ENCODE assay signal across 8 cellular contexts in the genomic region with DNA sequence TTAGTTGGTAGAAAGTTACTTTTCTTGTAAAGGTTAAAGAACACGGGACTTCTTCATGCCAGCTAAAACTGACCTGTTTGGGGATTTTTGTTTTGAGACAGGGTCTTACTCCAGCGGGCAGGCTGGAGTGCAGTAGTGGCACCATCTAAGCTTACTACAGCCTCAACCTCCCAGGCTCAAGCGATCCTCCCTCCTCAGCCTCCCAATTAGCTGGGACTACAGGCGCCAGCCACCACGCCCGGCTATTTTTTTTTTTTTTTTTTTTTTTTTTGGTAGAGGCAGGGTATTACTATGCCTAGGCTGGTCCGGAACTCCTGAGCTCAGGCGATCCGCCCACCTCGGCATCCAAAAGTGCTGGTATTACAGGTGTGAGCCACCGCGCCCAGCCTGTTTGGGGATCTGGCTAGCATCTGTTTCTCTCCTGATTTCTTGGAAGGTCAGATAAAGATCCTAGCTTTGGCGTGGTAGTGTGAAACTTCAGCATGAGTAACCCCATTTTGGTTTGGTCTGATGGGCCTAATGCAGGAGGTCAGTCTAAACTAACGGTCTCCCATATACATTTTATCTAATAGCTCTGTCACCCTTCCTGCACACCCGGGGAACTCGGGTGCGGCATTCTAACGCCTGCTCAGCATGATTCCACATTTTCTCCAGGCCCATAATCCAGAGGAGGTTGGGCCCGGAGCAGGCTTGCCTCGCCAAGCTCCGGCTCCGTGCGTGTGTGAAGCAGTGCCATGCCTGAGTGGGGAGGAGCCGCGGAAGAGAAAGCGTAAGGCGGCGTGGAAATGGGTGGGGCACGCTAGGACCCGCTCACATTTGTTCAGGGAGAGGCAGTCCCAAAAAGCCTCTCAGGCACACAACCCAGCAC. TPM values are rescaled to one million over a fixed set of nuclear protein-coding genes. Genes with fewer than 3 reads are reported as not detected.
A peak's percentile ranks its signal among the peaks of the same experiment; 100 is the strongest.
DNase-seq lines count a peak whose midpoint lies in the region; ATAC-seq, FAIRE-seq and TF ChIP-seq lines count a peak whose summit lies in the region.

No MANE protein-coding gene starts in this region.

- H3K36me3 ChIP-seq in pancreas = peaks cover 0 to 10% (median 3%) of the 10 kb centered on the region in 3 donors
- H3K36me3 ChIP-seq in transverse colon = peaks cover 0 to 23% (median 10%) of the 10 kb centered on the region in 4 donors

- H3K27me3 Mint-ChIP-seq in activated naive CD4-positive, alpha-beta T cell treated with anti-CD3 and anti-CD28 coated beads, Interleukin-2, amount 10 ng/mL, durations not matched to agents 7 days and 5 days = peaks cover 4% of the 10 kb centered on the region

- no peaks in the 10 kb centered on the region for H3K9me3 Mint-ChIP-seq in activated naive CD4-positive, alpha-beta T cell treated with anti-CD3 and anti-CD28 coated beads, Interleukin-2, amount 10 ng/mL, durations not matched to agents 7 days and 5 days

- no peaks in the 10 kb centered on the region for H3K27me3 ChIP-seq in pancreas
- H3K27me3 ChIP-seq in transverse colon = no peaks in the 10 kb centered on the region

- CTCF ChIA-PET in activated naive CD4-positive, alpha-beta T cell treated with anti-CD3 and anti-CD28 coated beads, Interleukin-2, amount 10 ng/mL, durations not matched to agents 7 days and 5 days (lab: Charles Lee) = interaction anchor here (0.5 to 4.4 kb wide), 6 partner anchors 19 to 1276 kb away, joined by 3 to 34 read pairs (median 13); a partner anchor contains a TSS

- no peak for FAIRE-seq in pancreas (lab: Jason Lieb, UNC)

- H3K27ac ChIP-seq in pancreas (peak overlapping the region; percentile 97 to 99 (median 98)), transverse colon (peak overlapping the region; percentile 96 to 98 (median 97))

- 35 to 36% methylated on average over 30 of the region's 30 CpGs for WGBS in pancreas, 2 donors
- WGBS in transverse colon (ENCODE audit: low coverage in 1 of 2), 2 donors = 29 to 33% methylated on average over 3 to 30 of the region's 30 CpGs

- intact Hi-C loops in head of caudate nucleus (cut with DNase I) (loop anchor here (2.0 to 10.0 kb wide), 3 partner anchors 23 to 385 kb away; a partner anchor contains a TSS), pancreas (cut with DNase I) (no loop called here), transverse colon (cut with DNase I; ENCODE audit: low total_unique reads) (no loop called here)

- H3K4me3 Mint-ChIP-seq in activated naive CD4-positive, alpha-beta T cell treated with anti-CD3 and anti-CD28 coated beads, Interleukin-2, amount 10 ng/mL, durations not matched to agents 7 days and 5 days = peak overlapping the region; percentile 91

- TF ChIP-seq CTCF in pancreas (IDR thresholded peaks at IDR 0.05) (no peak), transverse colon (IDR thresholded peaks at IDR 0.05) (no peak)

- H3K4me1 Mint-ChIP-seq in activated naive CD4-positive, alpha-beta T cell treated with anti-CD3 and anti-CD28 coated beads, Interleukin-2, amount 10 ng/mL, durations not matched to agents 7 days and 5 days = peaks cover 38% of the 10 kb centered on the region

- H3K36me3 Mint-ChIP-seq in activated naive CD4-positive, alpha-beta T cell treated with anti-CD3 and anti-CD28 coated beads, Interleukin-2, amount 10 ng/mL, durations not matched to agents 7 days and 5 days = peaks cover 16% of the 10 kb centered on the region

- DNase-seq in COLO829 (ENCODE audit: low spot score) (peak; percentile 43), SHP77 (lab: John Stamatoyannopoulos, UW) (peak; percentile 29 to 32), head of caudate nucleus (peak; percentile 51 to 90 (median 78)), pancreas (peak; percentile 60 to 87 (median 73)), transverse colon (peak; percentile 81)
- DNase-seq in activated naive CD4-positive, alpha-beta T cell treated with anti-CD3 and anti-CD28 coated beads, Interleukin-2, amount 10 ng/mL, durations not matched to agents 7 days and 5 days = peak; percentile 88

- in situ Hi-C loops in transverse colon (cut with MboI; ENCODE audit: low pct_ligation_motif_present in 1 of 4, low pct_unique_long_range_greater_than_20kb in 1 of 4, low sequenced_read_pairs in 3 of 4) = no loop called here

- peak; percentile 34 for TF ChIP-seq POLR2A in transverse colon (IDR thresholded peaks at IDR 0.05)

- no peak for TF ChIP-seq EP300 in transverse colon (IDR thresholded peaks at IDR 0.05; ENCODE audit: low read depth)

- H3K4me3 ChIP-seq in pancreas (peak overlapping the region; percentile 66 to 99 (median 84)), transverse colon (peak overlapping the region; percentile 59 to 96 (median 82))

- peak overlapping the region; percentile 100 for H3K27ac Mint-ChIP-seq in activated naive CD4-positive, alpha-beta T cell treated with anti-CD3 and anti-CD28 coated beads, Interleukin-2, amount 10 ng/mL, durations not matched to agents 7 days and 5 days

- H3K4me1 ChIP-seq in pancreas = peaks cover 11 to 13% (median 11%) of the 10 kb centered on the region in 3 donors
- H3K4me1 ChIP-seq in transverse colon = peaks cover 10 to 34% (median 20%) of the 10 kb centered on the region in 4 donors

- peak; percentile 57 for ATAC-seq in GM19438 (IDR thresholded peaks at IDR 0.05; ENCODE audit: low read depth, unreplicated experiment)
- ATAC-seq in HG03521 (IDR thresholded peaks at IDR 0.05; ENCODE audit: unreplicated experiment) = peak; percentile 33
- peak; percentile 66 to 77 (median 72) for ATAC-seq in pancreas

- no peaks in the 10 kb centered on the region for H3K9me3 ChIP-seq in pancreas
- H3K9me3 ChIP-seq in transverse colon = no peaks in the 10 kb centered on the region

RNA-seq across cellular contexts. Expression of a gene that starts 1.0 kb away (rescaled TPM):
- total RNA-seq in pancreas (100 to 1,000 TPM in 3 of 6 donors, 10 to 100 TPM in 3; 79.4 to 113 (median 96.4) TPM), transverse colon (100 to 1,000 TPM in 3 of 4 donors, 10 to 100 TPM in 1; 52.1 to 234 (median 149) TPM)
- polyA plus RNA-seq in pancreas = 10 to 100 TPM; 56.6 to 81.9 TPM

RNA-seq across cellular contexts. Expression of a gene that starts 26.2 kb away (rescaled TPM):
- 10 to 100 TPM; 54.1 to 99.4 (median 64.0) TPM for total RNA-seq in pancreas
- polyA plus RNA-seq in pancreas = 100 to 1,000 TPM; 153 to 318 TPM
- 100 to 1,000 TPM in 3 of 4 donors, 10 to 100 TPM in 1; 90.7 to 761 (median 173) TPM for total RNA-seq in transverse colon

Comparison
In these comparisons a context has a peak if more than half of its experiments do, and no peak if none do; other contexts are left out.
1. Peak in every context shown above with its lines: DNase-seq, ATAC-seq, H3K4me3 ChIP-seq and H3K27ac ChIP-seq.
2. DNase-seq: peak in every context shown above with its lines; median percentile 88 in activated naive CD4-positive, alpha-beta T cell treated with anti-CD3 and anti-CD28 coated beads, Interleukin-2, amount 10 ng/mL, durations not matched to agents 7 days and 5 days; 81 in transverse colon; 78 in head of caudate nucleus; 73 in pancreas; 43 in COLO829; 30 in SHP77.